Comparison of ENCODE assay signal across 8 cellular contexts in the genomic region with DNA sequence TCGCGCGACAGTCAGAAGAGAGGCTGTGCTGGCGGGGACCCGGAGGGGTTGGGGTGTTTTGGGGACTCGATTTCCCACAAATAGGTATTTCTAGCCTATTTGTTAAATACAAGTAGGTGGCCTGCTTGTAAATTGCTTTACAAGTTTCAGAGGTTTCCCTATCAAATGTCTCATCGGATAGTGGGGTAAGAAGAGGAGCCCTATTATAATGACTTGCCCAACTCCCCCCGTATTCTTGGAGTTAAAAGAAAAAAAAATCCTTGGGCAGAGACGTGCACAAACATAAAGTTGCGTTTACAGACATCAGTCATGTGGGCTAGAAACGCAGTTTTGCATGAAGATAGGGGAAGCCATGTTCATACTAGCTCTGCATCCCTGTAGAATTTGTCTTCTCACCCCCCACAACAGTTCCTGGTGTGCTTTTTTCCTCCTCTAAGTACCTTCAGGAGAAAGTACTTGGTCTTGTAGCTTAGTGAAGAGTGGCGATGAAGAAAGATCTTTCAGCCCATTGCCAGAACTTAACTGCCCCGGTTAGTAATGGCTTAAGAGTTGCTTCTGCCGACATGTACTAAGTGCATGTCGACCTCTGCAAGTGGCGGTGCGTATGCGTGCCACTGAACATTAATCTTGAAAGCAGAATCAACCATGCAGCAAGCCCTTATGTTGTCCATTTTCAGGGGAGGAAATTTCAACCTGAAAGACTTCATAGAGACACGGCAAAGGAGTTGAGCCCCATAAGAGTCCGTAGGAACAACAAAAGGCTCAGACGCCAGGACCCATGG. TPM values are rescaled to one million over a fixed set of nuclear protein-coding genes. Genes with fewer than 3 reads are reported as not detected.
DNase-seq lines count a peak whose midpoint lies in the region; ATAC-seq, FAIRE-seq and TF ChIP-seq lines count a peak whose summit lies in the region.

No MANE protein-coding gene starts in this region.

- peak overlapping the region; percentile 88 for H2AFZ ChIP-seq in K562 (ENCODE audit: low read depth, low read length)

- ATAC-seq in HG02973 (IDR thresholded peaks at IDR 0.05; ENCODE audit: unreplicated experiment): peak; percentile 24
- no peak for ATAC-seq in K562
- no peak for ATAC-seq in HG03159 (IDR thresholded peaks at IDR 0.05; ENCODE audit: unreplicated experiment)
- no peak for ATAC-seq in GM19452 (IDR thresholded peaks at IDR 0.05; ENCODE audit: unreplicated experiment)

- CTCF ChIA-PET in GM10248 (lab: Yijun Ruan, JAX): interaction anchor here (1.2 to 1.7 kb wide), 2 partner anchors 262 to 399 kb away, joined by 4 to 6 read pairs; no protein-coding TSS in a partner anchor
- CTCF ChIA-PET in K562 (lab: Yijun Ruan, JAX; ENCODE audit: low intra/inter-chr PET ratio): no interaction called here

- no peak for TF ChIP-seq POLR2A in K562 (conservative IDR thresholded peaks at IDR 0.05)

- no peaks in the 10 kb centered on the region for H3K9me1 ChIP-seq in K562 (ENCODE audit: control insufficient read depth, insufficient read depth, low read length)

- in situ Hi-C loops in K562 (cut with MboI): no loop called here

- H3K27ac ChIP-seq in K562 (ENCODE audit: extremely low read depth, low read depth, low read length) (peak overlapping the region; percentile 99), mucosa of rectum (ENCODE audit: low read depth in 2 of 2, low read length in 2 of 2) (peak overlapping the region in 1 of 2 donors; percentile 21)

- peaks cover 41% of the 10 kb centered on the region for H3K79me2 ChIP-seq in K562 (ENCODE audit: control insufficient read depth, insufficient read depth, low read length)

- BruUV-seq in K562 (replicated peaks; lab: Mats Ljungman, UMichigan): TSS peak; percentile 96

- FAIRE-seq in K562 (lab: Jason Lieb, UNC): no peak

- intact Hi-C loops in K562 (cut with micrococcal nuclease): loop anchor here (5.0 kb wide), 3 partner anchors 130 to 270 kb away; partner anchors contain the start of gene INPP5F

- H3K9me3 ChIP-seq in K562 (replicated peaks; ENCODE audit: control insufficient read depth, insufficient read depth, low read depth, low read length): peaks cover 2% of the 10 kb centered on the region; the same call in 1 of the 2 replicates
- no peaks in the 10 kb centered on the region for H3K9me3 ChIP-seq in mucosa of rectum (ENCODE audit: control insufficient read depth in 2 of 2, low read length in 2 of 2)

- DNase-seq in GM10248 (ENCODE audit: extremely low spot score): peak; percentile 49
- no peak for DNase-seq in K562 (ENCODE audit: extremely low read depth in 1 of 4, low spot score in 3 of 4)
- no peak for DNase-seq in SK-N-DZ (ENCODE audit: low spot score)
- no peak for DNase-seq in activated CD4-positive, alpha-beta T cell treated with anti-CD3 and anti-CD28 coated beads for 4 hours

- no peak for TF ChIP-seq EP300 in K562 (IDR thresholded peaks at IDR 0.05; ENCODE audit: low read length)

- POLR2A ChIA-PET in GM10248 (lab: Yijun Ruan, JAX): interaction anchor here (0.6 to 1.9 kb wide), 6 partner anchors 21 to 482 kb away, joined by 3 to 5 read pairs (median 4); partner anchors contain the start of genes BAG3 and RGS10
- POLR2A ChIA-PET in K562 (lab: Yijun Ruan, JAX): interaction anchor here (0.7 to 1.2 kb wide), 9 partner anchors 8 to 276 kb away, joined by 3 to 6 read pairs (median 3); no protein-coding TSS in a partner anchor

- peak overlapping the region; percentile 93 for H3K4me2 ChIP-seq in K562 (ENCODE audit: insufficient read depth, low read length)

- H3K27me3 ChIP-seq in K562 (ENCODE audit: control insufficient read depth in 2 of 2, insufficient read depth in 2 of 2, low read length in 2 of 2): no peaks in the 10 kb centered on the region
- H3K27me3 ChIP-seq in mucosa of rectum (ENCODE audit: control insufficient read depth in 2 of 2, insufficient read depth in 2 of 2, low read length in 2 of 2): no peaks in the 10 kb centered on the region

- 37% methylated on average over 20 of the region's 21 CpGs for WGBS in K562 (ENCODE audit: insufficient coverage, low coverage, missing lambda C conversion rate)

- H3K4me3 ChIP-seq in K562 (peak overlapping the region; percentile 96), mucosa of rectum (ENCODE audit: low read length in 2 of 2) (peak overlapping the region; percentile 96 to 97)

- H4K20me1 ChIP-seq in K562 (replicated peaks; ENCODE audit: control insufficient read depth, insufficient read depth, low read length): 0 out of 2 replicates have a peak, but pooled peaks cover 9% of the 10 kb centered on the region

- H3K9ac ChIP-seq in K562 (ENCODE audit: insufficient read depth in 1 of 2, low read depth in 2 of 2, low read length in 2 of 2) (peak overlapping the region; percentile 90 to 98), mucosa of rectum (ENCODE audit: low read depth in 1 of 2, low read length in 2 of 2) (peak overlapping the region; percentile 28 to 96)

- peaks cover 27% of the 10 kb centered on the region for H3K36me3 ChIP-seq in K562 (ENCODE audit: control insufficient read depth, insufficient read depth, low read length)
- H3K36me3 ChIP-seq in mucosa of rectum (ENCODE audit: control insufficient read depth in 2 of 2, insufficient read depth in 2 of 2, low read length in 2 of 2): no peaks in the 10 kb centered on the region

- no peak for TF ChIP-seq CTCF in GM10248 (IDR thresholded peaks at IDR 0.05; ENCODE audit: control extremely low read depth, extremely low read depth, low read depth, missing control alignments)
- TF ChIP-seq CTCF in K562 (IDR thresholded peaks at IDR 0.05 in 2 of 3, conservative IDR thresholded peaks at IDR 0.05 in 1 of 3; ENCODE audit: insufficient read depth in 2 of 3, low read depth in 1 of 3, low read length in 3 of 3): no peak

- H3K4me1 ChIP-seq in K562 (replicated peaks in 1 of 2; ENCODE audit: control insufficient read depth in 2 of 2, insufficient read depth in 2 of 2, low read length in 2 of 2) (peaks cover 3 to 8% of the 10 kb centered on the region in 2 experiments; a peak in 4 of 5 replicates), mucosa of rectum (ENCODE audit: control insufficient read depth in 2 of 2, insufficient read depth in 2 of 2, low read length in 2 of 2) (peaks cover 28 to 30% of the 10 kb centered on the region in 2 donors)

- no peak for TF ChIP-seq RAD21 in K562 (CRISPR knock-in tag; conservative IDR thresholded peaks at IDR 0.05 in 1 of 2, IDR thresholded peaks at IDR 0.05 in 1 of 2)

RNA-seq across cellular contexts. Expression of gene TIAL1, which starts 0.8 kb away (rescaled TPM):
- 198 and 514 TPM in 2 replicates for total RNA-seq in K562 (2011; cell fraction: chromatin; rRNA removed; ENCODE audit: low replicate concordance)
- 93.2 and 115 TPM in 2 replicates for total RNA-seq in K562 (2011; cell fraction: nucleolus; rRNA removed)
- total RNA-seq in K562 (2011; cell fraction: nucleoplasm; rRNA removed): 178 and 179 TPM in 2 replicates
- total RNA-seq in K562 (2014; rRNA removed) (26.0 and 34.0 TPM in 2 replicates), K562 (2014; rRNA removed; fragmentation: Illumina TruSeq; extraction: Trizol) (53.6 and 58.2 TPM in 2 replicates), K562 (2015; rRNA removed; fragmentation: Illumina TruSeq; extraction: Trizol) (44.0 and 45.3 TPM in 2 replicates), K562 (2021) (119 and 126 TPM in 2 replicates)
- polyA plus RNA-seq in K562 (2011; rRNA removed) (113 and 116 TPM in 2 replicates), K562 (2014; fragmentation: Illumina TruSeq; extraction: Trizol) (101 and 112 TPM in 2 replicates), K562 (2014; fragmentation: Nextera tagmentation; extraction: Ambion mirVana) (10 to 100 TPM; 22.5 to 30.8 TPM), K562 (2014; rRNA removed) (89.3 and 98.7 TPM in 2 replicates)
- 19.5 and 43.1 TPM in 2 replicates for polyA plus RNA-seq in K562 (2011; cell fraction: cytosol; rRNA removed)
- polyA plus RNA-seq in K562 (2011; cell fraction: nucleus; rRNA removed): 192 and 336 TPM in 2 replicates
- 74.9 and 83.6 TPM in 2 replicates for polyA plus RNA-seq in K562 (2012)
- 85.9 and 92.3 TPM in 2 replicates for polyA minus RNA-seq in K562 (2011; rRNA and poly(A)+ RNA removed)
- 30.6 and 32.8 TPM in 2 replicates for polyA minus RNA-seq in K562 (2011; cell fraction: cytosol; rRNA and poly(A)+ RNA removed)
- 52.5 and 99.1 TPM in 2 replicates for polyA minus RNA-seq in K562 (2011; cell fraction: nucleus; rRNA and poly(A)+ RNA removed)
- 57.1 and 68.3 TPM in 2 replicates for polyA plus RNA-seq in SK-N-DZ (2014; cell fraction: cytosol; rRNA removed)
- polyA plus RNA-seq in SK-N-DZ (2014; cell fraction: nucleus; rRNA removed): 477 and 682 TPM in 2 replicates

RNA-seq across cellular contexts. Expression of gene BAG3, which starts 53.6 kb away (rescaled TPM):
- total RNA-seq in K562 (2011; cell fraction: chromatin; rRNA removed; ENCODE audit: low replicate concordance): 6.2 and 7.7 TPM in 2 replicates
- total RNA-seq in K562 (2011; cell fraction: nucleolus; rRNA removed): 5.0 and 5.5 TPM in 2 replicates
- 4.7 and 5.1 TPM in 2 replicates for total RNA-seq in K562 (2011; cell fraction: nucleoplasm; rRNA removed)
- total RNA-seq in K562 (2014; rRNA removed): 9.7 and 14.2 TPM in 2 replicates
- total RNA-seq in K562 (2014; rRNA removed; fragmentation: Illumina TruSeq; extraction: Trizol): 5.3 and 5.7 TPM in 2 replicates
- 7.2 and 9.2 TPM in 2 replicates for total RNA-seq in K562 (2015; rRNA removed; fragmentation: Illumina TruSeq; extraction: Trizol)
- total RNA-seq in K562 (2021): 27.4 and 28.7 TPM in 2 replicates
- polyA plus RNA-seq in K562 (2011; rRNA removed): 2.6 and 4.7 TPM in 2 replicates
- 3.8 and 6.1 TPM in 2 replicates for polyA plus RNA-seq in K562 (2011; cell fraction: cytosol; rRNA removed)
- 3.3 and 7.4 TPM in 2 replicates for polyA plus RNA-seq in K562 (2011; cell fraction: nucleus; rRNA removed)
- polyA plus RNA-seq in K562 (2012): 27.9 and 31.0 TPM in 2 replicates
- 24.7 and 24.8 TPM in 2 replicates for polyA plus RNA-seq in K562 (2014; fragmentation: Illumina TruSeq; extraction: Trizol)
- polyA plus RNA-seq in K562 (2014; fragmentation: Nextera tagmentation; extraction: Ambion mirVana): 1 to 10 TPM; 3.9 to 4.1 TPM
- polyA plus RNA-seq in K562 (2014; rRNA removed): 13.1 and 15.3 TPM in 2 replicates
- 2.8 and 3.2 TPM in 2 replicates for polyA minus RNA-seq in K562 (2011; rRNA and poly(A)+ RNA removed)
- 9.2 and 11.0 TPM in 2 replicates for polyA minus RNA-seq in K562 (2011; cell fraction: cytosol; rRNA and poly(A)+ RNA removed)
- 3.1 and 3.9 TPM in 2 replicates for polyA minus RNA-seq in K562 (2011; cell fraction: nucleus; rRNA and poly(A)+ RNA removed)
- polyA plus RNA-seq in SK-N-DZ (2014; cell fraction: cytosol; rRNA removed): 2.5 TPM in 2 replicates
- 3.7 and 6.9 TPM in 2 replicates for polyA plus RNA-seq in SK-N-DZ (2014; cell fraction: nucleus; rRNA removed)

RNA-seq across cellular contexts. Expression of gene RGS10, which starts 55.1 kb away (rescaled TPM):
- total RNA-seq in K562 (2011; cell fraction: chromatin; rRNA removed; ENCODE audit: low replicate concordance): 9.5 and 17.1 TPM in 2 replicates
- 9.5 and 11.8 TPM in 2 replicates for total RNA-seq in K562 (2011; cell fraction: nucleolus; rRNA removed)
- 15.0 and 25.7 TPM in 2 replicates for total RNA-seq in K562 (2011; cell fraction: nucleoplasm; rRNA removed)
- 47.6 and 61.8 TPM in 2 replicates for total RNA-seq in K562 (2014; rRNA removed)
- 67.5 and 76.1 TPM in 2 replicates for total RNA-seq in K562 (2014; rRNA removed; fragmentation: Illumina TruSeq; extraction: Trizol)
- 62.1 and 62.4 TPM in 2 replicates for total RNA-seq in K562 (2015; rRNA removed; fragmentation: Illumina TruSeq; extraction: Trizol)
- 56.6 and 59.1 TPM in 2 replicates for total RNA-seq in K562 (2021)
- 89.3 and 123 TPM in 2 replicates for polyA plus RNA-seq in K562 (2011; rRNA removed)
- polyA plus RNA-seq in K562 (2011; cell fraction: cytosol; rRNA removed): 23.5 and 39.7 TPM in 2 replicates
- 17.6 and 25.4 TPM in 2 replicates for polyA plus RNA-seq in K562 (2011; cell fraction: nucleus; rRNA removed)
- polyA plus RNA-seq in K562 (2012): 72.6 and 102 TPM in 2 replicates
- 81.1 and 91.4 TPM in 2 replicates for polyA plus RNA-seq in K562 (2014; fragmentation: Illumina TruSeq; extraction: Trizol)
- polyA plus RNA-seq in K562 (2014; fragmentation: Nextera tagmentation; extraction: Ambion mirVana): 10 to 100 TPM; 31.9 to 43.7 TPM
- polyA plus RNA-seq in K562 (2014; rRNA removed): 79.2 and 104 TPM in 2 replicates
- 48.6 and 52.8 TPM in 2 replicates for polyA minus RNA-seq in K562 (2011; rRNA and poly(A)+ RNA removed)
- 21.9 and 24.2 TPM in 2 replicates for polyA minus RNA-seq in K562 (2011; cell fraction: cytosol; rRNA and poly(A)+ RNA removed)
- polyA minus RNA-seq in K562 (2011; cell fraction: nucleus; rRNA and poly(A)+ RNA removed): 4.6 and 9.9 TPM in 2 replicates
- polyA plus RNA-seq in SK-N-DZ (2014; cell fraction: cytosol; rRNA removed): 42.3 and 49.8 TPM in 2 replicates
- polyA plus RNA-seq in SK-N-DZ (2014; cell fraction: nucleus; rRNA removed): 26.4 and 34.4 TPM in 2 replicates
